Comparison of ENCODE assay signal across 12 cellular contexts in genomic region chr15:32855942-32856341, GRCh38.
DNase-seq lines count a peak whose midpoint lies in the region; ATAC-seq and TF ChIP-seq lines count a peak whose summit lies in the region.
"Had no signal": no experiment of that assay in that cellular context is flagged by ENCODE, and none has a peak within 500 bp of the region (broad histone marks: within the 10 kb centered on the region; RNA-seq: fewer than 3 reads in every experiment).

No MANE protein-coding gene starts in this region.

- DNase-seq in DMS53 (lab: John Stamatoyannopoulos, UW) (peak; percentile 72), PC-3 (peak; percentile 94), fibroblast of gingiva (ENCODE audit: low read depth) (peak; percentile 98), osteoblast (ENCODE audit: insufficient read length, low spot score, missing footprints) (peak; percentile 78), DMS153 treated with DMSO at 0.1 percent for 48 hours (lab: John Stamatoyannopoulos, UW; ENCODE audit: unreplicated experiment) (no peak)
- no peak for DNase-seq in activated CD4-positive, alpha-beta T cell treated with anti-CD3 and anti-CD28 coated beads, Interleukin-2, amount 10 ng/mL, durations not matched to agents 24 days and 14 days
- no peak for DNase-seq in CD8-positive, alpha-beta memory T cell
- DNase-seq: NCI-H1417; occipital lobe; stimulated activated naive CD8-positive, alpha-beta T cell treated with anti-CD3 and anti-CD28 coated beads, Interleukin-15, Interleukin-2, amounts not matched to agents 100 U/mL and 50 U/mL, for 24 hours had no signal

- H3K9me3 ChIP-seq in PC-3 (ENCODE audit: low read length): no peaks in the 10 kb centered on the region
- no peaks in the 10 kb centered on the region for H3K9me3 ChIP-seq in osteoblast (ENCODE audit: low read depth, low read length)
- no peaks in the 10 kb centered on the region for H3K9me3 ChIP-seq in CD8-positive, alpha-beta memory T cell (ENCODE audit: low read length)

- H3K27me3 ChIP-seq in PC-3 (ENCODE audit: low read length) (no peaks in the 10 kb centered on the region), osteoblast (ENCODE audit: insufficient read depth, low read length) (no peaks in the 10 kb centered on the region)
- H3K27me3 ChIP-seq in CD8-positive, alpha-beta memory T cell (ENCODE audit: insufficient read depth, low read length, poor library complexity, severe bottlenecking): no peaks in the 10 kb centered on the region

- H4K20me1 ChIP-seq in PC-3 (ENCODE audit: low read length): no peaks in the 10 kb centered on the region
- no peaks in the 10 kb centered on the region for H4K20me1 ChIP-seq in osteoblast (ENCODE audit: insufficient read depth, low read length)

- ATAC-seq in PC-3 (peak; percentile 98), GM21447 (IDR thresholded peaks at IDR 0.05; ENCODE audit: unreplicated experiment) (no peak)
- ATAC-seq: stimulated activated naive CD8-positive, alpha-beta T cell treated with anti-CD3 and anti-CD28 coated beads, Interleukin-15, Interleukin-2, amounts not matched to agents 100 U/mL and 50 U/mL, for 24 hours had no signal

- H3K9me2 ChIP-seq in PC-3 (replicated peaks; ENCODE audit: low read length): no peaks in the 10 kb centered on the region

- H2AFZ ChIP-seq in PC-3 (ENCODE audit: low read length): no peak overlapping the region
- H2AFZ ChIP-seq in osteoblast (ENCODE audit: low read length): no peak overlapping the region

- POLR2A ChIA-PET in PC-3 (lab: Charles Lee; ENCODE audit: unreplicated experiment): interaction anchor here (0.6 kb wide), 1 partner anchor 11 kb away, joined by 5 read pairs; no protein-coding TSS in a partner anchor
- POLR2A ChIA-PET in CD8-positive, alpha-beta memory T cell (lab: Charles Lee): no interaction called here

- H3K79me2 ChIP-seq in PC-3 (ENCODE audit: low read length) (no peaks in the 10 kb centered on the region), osteoblast (ENCODE audit: insufficient read depth, low read length) (peaks cover 2% of the 10 kb centered on the region)

- no peak overlapping the region for H3K4me3 Mint-ChIP-seq in activated CD4-positive, alpha-beta T cell treated with anti-CD3 and anti-CD28 coated beads, Interleukin-2, amount 10 ng/mL, durations not matched to agents 24 days and 14 days
- no peak overlapping the region for H3K4me3 Mint-ChIP-seq in CD8-positive, alpha-beta memory T cell
- H3K4me3 Mint-ChIP-seq: dendritic cell treated with granulocyte-macrophage colony-stimulating factor and Interleukin-4, amounts not matched to agents 40 ng/mL and 50 ng/mL, for 4 days had no signal

- peaks cover 42% of the 10 kb centered on the region for H3K4me1 ChIP-seq in PC-3 (ENCODE audit: insufficient read depth, low read length)
- H3K4me1 ChIP-seq in osteoblast (ENCODE audit: insufficient read depth, low read length): peaks cover 44% of the 10 kb centered on the region
- no peaks in the 10 kb centered on the region for H3K4me1 ChIP-seq in CD8-positive, alpha-beta memory T cell (ENCODE audit: insufficient read depth, low read length)

- intact Hi-C loops in PC-3 (cut with micrococcal nuclease): no loop called here
- intact Hi-C loops in activated CD4-positive, alpha-beta T cell treated with anti-CD3 and anti-CD28 coated beads, Interleukin-2, amount 10 ng/mL, durations not matched to agents 24 days and 14 days (cut with micrococcal nuclease): no loop called here

- H3K36me3 ChIP-seq in PC-3 (ENCODE audit: low read depth, low read length): no peaks in the 10 kb centered on the region
- no peaks in the 10 kb centered on the region for H3K36me3 ChIP-seq in osteoblast (ENCODE audit: insufficient read depth, low read length)
- H3K36me3 ChIP-seq in CD8-positive, alpha-beta memory T cell (ENCODE audit: insufficient read depth, low read length): no peaks in the 10 kb centered on the region

- H3K4me1 Mint-ChIP-seq in activated CD4-positive, alpha-beta T cell treated with anti-CD3 and anti-CD28 coated beads, Interleukin-2, amount 10 ng/mL, durations not matched to agents 24 days and 14 days: no peaks in the 10 kb centered on the region
- H3K4me1 Mint-ChIP-seq in CD8-positive, alpha-beta memory T cell: no peaks in the 10 kb centered on the region

- H3K27ac ChIP-seq in PC-3 (ENCODE audit: low read length): peak overlapping the region; percentile 74
- H3K27ac ChIP-seq in osteoblast (ENCODE audit: low read depth, low read length): peak overlapping the region; percentile 94
- H3K27ac ChIP-seq in CD8-positive, alpha-beta memory T cell (ENCODE audit: low read depth, low read length): no peak overlapping the region

- H3K36me3 Mint-ChIP-seq in activated CD4-positive, alpha-beta T cell treated with anti-CD3 and anti-CD28 coated beads, Interleukin-2, amount 10 ng/mL, durations not matched to agents 24 days and 14 days (ENCODE audit: low read depth): no peaks in the 10 kb centered on the region
- peaks cover 0 to 1% (median 0%) of the 10 kb centered on the region in 3 donors for H3K36me3 Mint-ChIP-seq in CD8-positive, alpha-beta memory T cell

- CTCF ChIA-PET in PC-3 (lab: Charles Lee): interaction anchor here (0.7 kb wide), 1 partner anchor 18 kb away, joined by 4 read pairs; no protein-coding TSS in a partner anchor
- CTCF ChIA-PET in CD8-positive, alpha-beta memory T cell (lab: Charles Lee): no interaction called here

- H3K9me3 Mint-ChIP-seq in activated CD4-positive, alpha-beta T cell treated with anti-CD3 and anti-CD28 coated beads, Interleukin-2, amount 10 ng/mL, durations not matched to agents 24 days and 14 days: no peaks in the 10 kb centered on the region
- peaks cover 0 to 2% (median 0%) of the 10 kb centered on the region in 5 donors for H3K9me3 Mint-ChIP-seq in CD8-positive, alpha-beta memory T cell
- H3K9me3 Mint-ChIP-seq: dendritic cell treated with granulocyte-macrophage colony-stimulating factor and Interleukin-4, amounts not matched to agents 40 ng/mL and 50 ng/mL, for 4 days had no signal

- H3K4me3 ChIP-seq in PC-3 (ENCODE audit: low read length) (no peak overlapping the region), osteoblast (ENCODE audit: insufficient read depth, low read length) (no peak overlapping the region)
- H3K4me3 ChIP-seq in CD8-positive, alpha-beta memory T cell (ENCODE audit: low read length): no peak overlapping the region

- no peak overlapping the region for H3K27ac Mint-ChIP-seq in activated CD4-positive, alpha-beta T cell treated with anti-CD3 and anti-CD28 coated beads, Interleukin-2, amount 10 ng/mL, durations not matched to agents 24 days and 14 days
- H3K27ac Mint-ChIP-seq in CD8-positive, alpha-beta memory T cell: no peak overlapping the region
- H3K27ac Mint-ChIP-seq: dendritic cell treated with granulocyte-macrophage colony-stimulating factor and Interleukin-4, amounts not matched to agents 40 ng/mL and 50 ng/mL, for 4 days had no signal

- H3K27me3 Mint-ChIP-seq in activated CD4-positive, alpha-beta T cell treated with anti-CD3 and anti-CD28 coated beads, Interleukin-2, amount 10 ng/mL, durations not matched to agents 24 days and 14 days: peaks cover 3% of the 10 kb centered on the region
- H3K27me3 Mint-ChIP-seq in CD8-positive, alpha-beta memory T cell: peaks cover 0 to 3% of the 10 kb centered on the region in 2 donors
- H3K27me3 Mint-ChIP-seq: dendritic cell treated with granulocyte-macrophage colony-stimulating factor and Interleukin-4, amounts not matched to agents 40 ng/mL and 50 ng/mL, for 4 days had no signal

- no TSS peak for BruUV-seq in PC-3 (replicated peaks; lab: Mats Ljungman, UMichigan)

- H3K9ac ChIP-seq in PC-3 (ENCODE audit: low read length): 0 out of 2 replicates have a peak overlapping the region, but pooled peaks have one; percentile 14

- H3K4me2 ChIP-seq in PC-3 (ENCODE audit: low read length): peak overlapping the region; percentile 41
- H3K4me2 ChIP-seq in osteoblast (ENCODE audit: insufficient read depth, low read length): no peak overlapping the region

- TF ChIP-seq CTCF in PC-3 (conservative IDR thresholded peaks at IDR 0.05; ENCODE audit: low read depth, low read length) (no peak), osteoblast (IDR thresholded peaks at IDR 0.05; ENCODE audit: extremely low read depth, low read depth, low read length) (peak; percentile 24)

- peaks cover 13% of the 10 kb centered on the region for H3F3A ChIP-seq in PC-3 (ENCODE audit: low read length, unreplicated experiment)

Comparison
In these comparisons a context has a peak if more than half of its experiments do, and no peak if none do; other contexts are left out.
1. DNase-seq: peak in DMS53 (single experiment), PC-3 (single experiment), fibroblast of gingiva (single experiment) and osteoblast (single experiment); none in activated CD4-positive, alpha-beta T cell treated with anti-CD3 and anti-CD28 coated beads, Interleukin-2, amount 10 ng/mL, durations not matched to agents 24 days and 14 days (single experiment), CD8-positive, alpha-beta memory T cell (0 of 5) and DMS153 treated with DMSO at 0.1 percent for 48 hours (single experiment).